In the genomic region with DNA sequence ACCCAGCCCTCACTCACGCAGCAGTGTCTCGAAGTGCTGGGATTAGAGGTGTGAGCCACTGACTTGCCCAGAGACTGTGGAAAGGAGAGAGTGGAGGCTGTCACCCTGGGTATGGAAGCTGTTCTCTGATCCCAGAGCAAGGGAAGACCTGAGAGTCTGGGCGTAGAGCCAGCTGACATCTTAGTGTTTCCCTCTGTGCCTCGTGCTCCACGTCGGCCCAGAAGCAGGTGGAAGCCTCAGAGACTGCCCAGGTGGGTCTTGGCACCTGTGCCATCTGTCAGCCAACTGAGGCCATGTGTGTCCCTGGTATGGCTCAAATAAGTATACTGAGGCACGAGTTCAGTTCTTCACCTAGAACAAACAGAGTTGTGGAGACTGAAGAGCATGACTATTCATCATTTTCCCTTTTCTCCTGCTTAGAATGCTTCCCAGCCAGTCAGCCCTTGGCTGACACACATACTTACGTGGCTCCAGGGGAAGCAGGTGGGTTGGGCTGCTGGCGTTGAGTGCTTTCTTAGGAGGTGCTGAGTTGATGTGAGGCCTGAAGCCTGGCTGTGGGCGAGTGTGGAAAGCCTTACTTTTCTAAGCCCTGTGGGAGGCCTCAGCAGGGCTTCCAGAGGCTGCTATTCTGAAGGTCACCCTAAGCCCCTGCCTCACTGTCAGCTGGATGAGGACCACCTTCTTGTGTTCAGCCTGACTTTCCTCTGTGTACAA, we compare ENCODE assay signal across 16 cellular contexts. TPM values are rescaled to one million over a fixed set of nuclear protein-coding genes. Genes with fewer than 3 reads are reported as not detected.
DNase-seq lines count a peak whose midpoint lies in the region; ATAC-seq and TF ChIP-seq lines count a peak whose summit lies in the region.
"Had no signal": no experiment of that assay in that cellular context is flagged by ENCODE, and none has a peak within 500 bp of the region (broad histone marks: within the 10 kb centered on the region; RNA-seq: fewer than 3 reads in every experiment).

No MANE protein-coding gene starts in this region.

- H3K9me3 Mint-ChIP-seq in GM23338, result no peaks in the 10 kb centered on the region
- H3K9me3 Mint-ChIP-seq: stimulated activated memory B cell treated with anti-CD40 and anti-IgM and Interleukin-4, amounts not matched to agents 10 μg/mL and 1 μg/mL and 100 μg/mL, for 72 hours had no signal

- DNase-seq in Right ventricle myocardium inferior (ENCODE audit: missing footprints), result peak; percentile 25
- DNase-seq in cardiac septum (ENCODE audit: low spot score), result no peak
- peak; percentile 71 for DNase-seq in NCI-H69 (lab: John Stamatoyannopoulos, UW)
- DNase-seq in heart left ventricle, result peak in 1 of 5 donors; percentile 62
- DNase-seq in GM23338 (ENCODE audit: low spot score), result no peak
- DNase-seq: AML-193; GDM1; mesendoderm; NCI-H226; stimulated activated CD4-positive, alpha-beta T cell treated with anti-CD3 and anti-CD28 coated beads, Interleukin-2, amount 100 ng/mL, for 24 hours; T1000 had no signal

- peaks cover 19% of the 10 kb centered on the region for H3K4me1 Mint-ChIP-seq in GM23338

- H3K9me3 ChIP-seq in heart left ventricle, result no peaks in the 10 kb centered on the region

- H3K27ac Mint-ChIP-seq in GM23338, result no peak overlapping the region
- H3K27ac Mint-ChIP-seq: stimulated activated memory B cell treated with anti-CD40 and anti-IgM and Interleukin-4, amounts not matched to agents 10 μg/mL and 1 μg/mL and 100 μg/mL, for 72 hours had no signal

- H3K27me3 ChIP-seq in heart left ventricle (no peaks in the 10 kb centered on the region), GM23338 (ENCODE audit: insufficient read depth) (no peaks in the 10 kb centered on the region)

- peaks cover 12% of the 10 kb centered on the region for H3K27me3 Mint-ChIP-seq in GM23338 (ENCODE audit: insufficient read depth, low read depth, poor library complexity)
- H3K27me3 Mint-ChIP-seq: stimulated activated memory B cell treated with anti-CD40 and anti-IgM and Interleukin-4, amounts not matched to agents 10 μg/mL and 1 μg/mL and 100 μg/mL, for 72 hours had no signal

- no peaks in the 10 kb centered on the region for H3K36me3 Mint-ChIP-seq in GM23338 (ENCODE audit: low read depth)

- H3K4me2 ChIP-seq in GM23338, result no peak overlapping the region

- H3K4me3 Mint-ChIP-seq in GM23338, result no peak overlapping the region; the same call in 2 of the 3 replicates
- H3K4me3 Mint-ChIP-seq: stimulated activated memory B cell treated with anti-CD40 and anti-IgM and Interleukin-4, amounts not matched to agents 10 μg/mL and 1 μg/mL and 100 μg/mL, for 72 hours had no signal

- H3K4me3 ChIP-seq in heart left ventricle (no peak overlapping the region), GM23338 (no peak overlapping the region)

- H3K9me2 ChIP-seq in GM23338 (ENCODE audit: insufficient read depth), result no peaks in the 10 kb centered on the region

- ATAC-seq in Right ventricle myocardium inferior (no peak), heart left ventricle (peak in 3 of 4 donors; percentile 2 to 38 (median 24)), HG03442 (IDR thresholded peaks at IDR 0.05; ENCODE audit: unreplicated experiment) (no peak), GM23338 (no peak), GM21619 (IDR thresholded peaks at IDR 0.05; ENCODE audit: unreplicated experiment) (no peak)
- ATAC-seq: stimulated activated memory B cell treated with anti-CD40 and anti-IgM and Interleukin-4, amounts not matched to agents 10 μg/mL and 1 μg/mL and 100 μg/mL, for 72 hours had no signal

- TF ChIP-seq POLR2A in heart left ventricle (IDR thresholded peaks at IDR 0.05), result no peak

- no peak overlapping the region for H2AFZ ChIP-seq in GM23338

- TF ChIP-seq CTCF in heart left ventricle (IDR thresholded peaks at IDR 0.05) (no peak), GM23338 (conservative IDR thresholded peaks at IDR 0.05; ENCODE audit: low read depth in 2 of 2) (no peak)

- H3K27ac ChIP-seq in heart left ventricle, result peak overlapping the region in 1 of 12 donors; percentile 28
- peak overlapping the region; percentile 82 for H3K27ac ChIP-seq in temporal lobe (ENCODE audit: low read depth, low read length)
- no peak overlapping the region for H3K27ac ChIP-seq in GM23338 (ENCODE audit: low read depth)

- H3K36me3 ChIP-seq in heart left ventricle (peaks cover 0 to 26% (median 14%) of the 10 kb centered on the region in 9 donors), GM23338 (ENCODE audit: insufficient read depth) (no peaks in the 10 kb centered on the region)

- H4K20me1 ChIP-seq in GM23338 (replicated peaks; ENCODE audit: insufficient read depth), result no peaks in the 10 kb centered on the region; the same call in 1 of the 2 replicates

- 47 to 73% (median 55%) methylated on average over 10 of the region's 10 CpGs for WGBS in heart left ventricle, 4 donors

- peaks cover 3 to 84% (median 48%) of the 10 kb centered on the region in 12 donors for H3K4me1 ChIP-seq in heart left ventricle
- peaks cover 6% of the 10 kb centered on the region; the same call in 1 of the 2 replicates for H3K4me1 ChIP-seq in GM23338 (ENCODE audit: insufficient read depth)

- intact Hi-C loops in Right ventricle myocardium inferior (cut with DNase I) (loop anchor here (5.0 kb wide), 1 partner anchor 96 kb away; no protein-coding TSS in a partner anchor), cardiac septum (cut with DNase I) (no loop called here), heart left ventricle (cut with DNase I) (loop anchor here in 4 of 10 donors (10.0 kb wide), 1 partner anchor 249 kb away; no protein-coding TSS in a partner anchor)

- 0 out of 2 replicates have a peak, but pooled peaks cover 6% of the 10 kb centered on the region for H3F3A ChIP-seq in GM23338 (replicated peaks; ENCODE audit: low read depth)

- no peaks in the 10 kb centered on the region for H3K79me2 ChIP-seq in GM23338 (replicated peaks; ENCODE audit: insufficient read depth)

TF ChIP-seq in GM23338, 12 proteins besides CTCF, POLR2A, EP300 and RAD21 (continues in another document):
- TF ChIP-seq CREB1 (CRISPR knock-in tag; IDR thresholded peaks at IDR 0.05; ENCODE audit: low read depth), result no peak

RNA-seq across cellular contexts. Expression of a gene that starts 8.1 kb away (rescaled TPM):
- 0.81 TPM for total RNA-seq in Right ventricle myocardium inferior
- total RNA-seq in cardiac septum, result not detected
- total RNA-seq in heart left ventricle, result 1 to 10 TPM in 3 of 9 donors, under 1 TPM in 5, not detected in 1; 0.23 to 2.1 (median 0.74) TPM
- under 1 TPM; 0.61 to 0.90 TPM for polyA plus RNA-seq in heart left ventricle
- 3.4 TPM for total RNA-seq in temporal lobe
- 1.6 and 8.0 TPM in 2 replicates for total RNA-seq in GM23338 (2014; rRNA removed; shearing (Covaris generic))
- 12.8 and 13.0 TPM in 2 replicates for polyA plus RNA-seq in GM23338 (2016; fragmentation: Nextera tagmentation; extraction: Ambion mirVana)

RNA-seq across cellular contexts. Expression of a gene that starts 13.1 kb away (rescaled TPM):
- total RNA-seq in Right ventricle myocardium inferior (59.3 TPM), cardiac septum (66.1 TPM), heart left ventricle (100 to 1,000 TPM in 1 of 9 donors, 10 to 100 TPM in 8; 39.4 to 182 (median 60.5) TPM), temporal lobe (11.3 TPM)
- polyA plus RNA-seq in heart left ventricle (100 to 1,000 TPM in 1 of 2 donors, 10 to 100 TPM in 1; 56.9 to 118 TPM), GM23338 (2016; fragmentation: Nextera tagmentation; extraction: Ambion mirVana) (114 and 129 TPM in 2 replicates)
- total RNA-seq in GM23338 (2014; rRNA removed; shearing (Covaris generic)), result 27.5 and 35.0 TPM in 2 replicates

RNA-seq across cellular contexts. Expression of a gene that starts 20.3 kb away (rescaled TPM):
- total RNA-seq in Right ventricle myocardium inferior (19.0 TPM), cardiac septum (29.8 TPM), heart left ventricle (10 to 100 TPM in 7 of 9 donors, 1 to 10 TPM in 2; 9.7 to 24.1 (median 18.2) TPM), temporal lobe (1.2 TPM)
- polyA plus RNA-seq in heart left ventricle (10 to 100 TPM; 10.9 to 31.7 TPM), GM23338 (2016; fragmentation: Nextera tagmentation; extraction: Ambion mirVana) (12.4 and 13.7 TPM in 2 replicates)
- 17.6 and 18.9 TPM in 2 replicates for total RNA-seq in GM23338 (2014; rRNA removed; shearing (Covaris generic))

RNA-seq across cellular contexts. Expression of a gene that starts 30.5 kb away (rescaled TPM):
- total RNA-seq in Right ventricle myocardium inferior (18.1 TPM), cardiac septum (22.6 TPM), heart left ventricle (10 to 100 TPM; 17.1 to 31.3 (median 21.6) TPM), temporal lobe (5.9 TPM)
- polyA plus RNA-seq in heart left ventricle (10 to 100 TPM; 16.3 to 36.9 TPM), GM23338 (2016; fragmentation: Nextera tagmentation; extraction: Ambion mirVana) (8.3 and 14.3 TPM in 2 replicates)
- 22.1 and 23.9 TPM in 2 replicates for total RNA-seq in GM23338 (2014; rRNA removed; shearing (Covaris generic))

RNA-seq across cellular contexts. Expression of a gene that starts 38.9 kb away (rescaled TPM):
- total RNA-seq in Right ventricle myocardium inferior (0.54 TPM), cardiac septum (2.1 TPM), heart left ventricle (1 to 10 TPM in 4 of 9 donors, under 1 TPM in 2, not detected in 3; 0.78 to 5.8 (median 1.7) TPM), temporal lobe (not detected)
- polyA plus RNA-seq in heart left ventricle (1 to 10 TPM; 1.7 to 1.8 TPM), GM23338 (2016; fragmentation: Nextera tagmentation; extraction: Ambion mirVana) (26.1 and 33.8 TPM in 2 replicates)
- total RNA-seq in GM23338 (2014; rRNA removed; shearing (Covaris generic)), result 13.8 and 14.0 TPM in 2 replicates
- total RNA-seq: posterior vena cava had no signal

Comparison
In these comparisons a context has a peak if more than half of its experiments do, and no peak if none do; other contexts are left out.
1. ATAC-seq: peak in heart left ventricle (3 of 4); none in Right ventricle myocardium inferior (single experiment), HG03442 (single experiment), GM23338 (single experiment) and GM21619 (single experiment).
2. DNase-seq: peak in Right ventricle myocardium inferior (single experiment) and NCI-H69 (single experiment); none in cardiac septum (single experiment) and GM23338 (single experiment).